In genomic region chr11:117443269-117444186, GRCh38 we compare ENCODE assay signal across 9 cellular contexts.
A peak's percentile ranks its signal among the peaks of the same experiment; 100 is the strongest.
DNase-seq lines count a peak whose midpoint lies in the region; ATAC-seq and TF ChIP-seq lines count a peak whose summit lies in the region.
"Had no signal": no experiment of that assay in that cellular context is flagged by ENCODE, and none has a peak within 500 bp of the region (broad histone marks: within the 10 kb centered on the region; RNA-seq: fewer than 3 reads in every experiment).

No MANE protein-coding gene starts in this region.

- no peak overlapping the region for H3K27ac Mint-ChIP-seq in effector memory CD8-positive, alpha-beta T cell

- H3K36me3 Mint-ChIP-seq in effector memory CD8-positive, alpha-beta T cell (ENCODE audit: insufficient read depth): no peaks in the 10 kb centered on the region

- peak; percentile 16 for DNase-seq in NCI-H1694 treated with DMSO at 0.1 percent for 48 hours (lab: John Stamatoyannopoulos, UW)
- no peak for DNase-seq in NCI-H1694 (lab: John Stamatoyannopoulos, UW)
- DNase-seq in M059J (ENCODE audit: low read depth): peak; percentile 38
- DNase-seq in hippocampal formation (lab: John Stamatoyannopoulos, UW): peak; percentile 12 to 48
- DNase-seq in stimulated activated CD8-positive, alpha-beta memory T cell treated with anti-CD3 and anti-CD28 coated beads, Interleukin-4, amount 100 ng/mL, for 48 hours: peak; percentile 44
- no peak for DNase-seq in effector memory CD8-positive, alpha-beta T cell
- no peak for DNase-seq in stimulated activated CD4-positive, alpha-beta T cell treated with anti-CD3 and anti-CD28 coated beads, Interleukin-4, amount 100 ng/mL, for 1 hour

- H3K9me3 Mint-ChIP-seq in effector memory CD8-positive, alpha-beta T cell: no peaks in the 10 kb centered on the region

- no peak overlapping the region for H3K4me3 ChIP-seq in WI38 (ENCODE audit: low read depth, low read length)
- H3K4me3 ChIP-seq: BLaER1 had no signal

- peaks cover 27 to 88% of the 10 kb centered on the region in 2 donors for H3K27me3 Mint-ChIP-seq in effector memory CD8-positive, alpha-beta T cell

- ATAC-seq in effector memory CD8-positive, alpha-beta T cell (replicated peaks): no peak

- no peak overlapping the region for H3K4me3 Mint-ChIP-seq in effector memory CD8-positive, alpha-beta T cell

- no peaks in the 10 kb centered on the region for H3K4me1 Mint-ChIP-seq in effector memory CD8-positive, alpha-beta T cell (ENCODE audit: low read depth in 2 of 2)

- peak; percentile 47 for TF ChIP-seq CTCF in WI38 (IDR thresholded peaks at IDR 0.05; ENCODE audit: low read depth, low read length)

Comparison
In these comparisons a context has a peak if more than half of its experiments do, and no peak if none do; other contexts are left out.
1. DNase-seq: peak in NCI-H1694 treated with DMSO at 0.1 percent for 48 hours (single experiment), M059J (single experiment), hippocampal formation (2 of 2) and stimulated activated CD8-positive, alpha-beta memory T cell treated with anti-CD3 and anti-CD28 coated beads, Interleukin-4, amount 100 ng/mL, for 48 hours (single experiment); none in NCI-H1694 (single experiment), effector memory CD8-positive, alpha-beta T cell (0 of 3) and stimulated activated CD4-positive, alpha-beta T cell treated with anti-CD3 and anti-CD28 coated beads, Interleukin-4, amount 100 ng/mL, for 1 hour (single experiment).